8 cellular contexts compared by ENCODE assay signal in genomic region chr2:200860092-200860795, GRCh38. TPM values are rescaled to one million over a fixed set of nuclear protein-coding genes. Genes with fewer than 3 reads are reported as not detected.
DNase-seq lines count a peak whose midpoint lies in the region; ATAC-seq and TF ChIP-seq lines count a peak whose summit lies in the region.

No MANE protein-coding gene starts in this region.

- no peak for ATAC-seq in central memory CD8-positive, alpha-beta T cell (replicated peaks; ENCODE audit: extremely low read depth, poor library complexity, severe bottlenecking)

- intact Hi-C loops in activated naive CD4-positive, alpha-beta T cell treated with anti-CD3 and anti-CD28 coated beads for 36 hours (cut with micrococcal nuclease) = no loop called here

- DNase-seq in activated naive CD4-positive, alpha-beta T cell treated with anti-CD3 and anti-CD28 coated beads for 36 hours = peak; percentile 64
- DNase-seq in activated naive CD4-positive, alpha-beta T cell (lab: John Stamatoyannopoulos, UW) = no peak
- DNase-seq in central memory CD8-positive, alpha-beta T cell (ENCODE audit: low spot score in 2 of 2) = no peak
- DNase-seq in mesendoderm (peak; percentile 21), tibial nerve (ENCODE audit: low spot score in 2 of 2) (peak in 1 of 2 donors; percentile 57), DMS153 treated with DMSO at 0.1 percent for 48 hours (lab: John Stamatoyannopoulos, UW; ENCODE audit: unreplicated experiment) (no peak), SHP77 treated with DMSO at 0.1 percent for 48 hours (lab: John Stamatoyannopoulos, UW) (no peak), NCI-H69 (lab: John Stamatoyannopoulos, UW) (no peak)

- no peak overlapping the region for H3K18ac ChIP-seq in mesendoderm (ENCODE audit: low read length)

- H3K4me1 Mint-ChIP-seq in activated naive CD4-positive, alpha-beta T cell treated with anti-CD3 and anti-CD28 coated beads for 36 hours (ENCODE audit: low read depth) = peaks cover 56% of the 10 kb centered on the region
- peaks cover 76% of the 10 kb centered on the region for H3K4me1 Mint-ChIP-seq in central memory CD8-positive, alpha-beta T cell

- no peaks in the 10 kb centered on the region for H3K9me3 Mint-ChIP-seq in activated naive CD4-positive, alpha-beta T cell treated with anti-CD3 and anti-CD28 coated beads for 36 hours
- H3K9me3 Mint-ChIP-seq in central memory CD8-positive, alpha-beta T cell = no peaks in the 10 kb centered on the region

- peak overlapping the region; percentile 89 for H3K27ac Mint-ChIP-seq in activated naive CD4-positive, alpha-beta T cell treated with anti-CD3 and anti-CD28 coated beads for 36 hours
- peak overlapping the region; percentile 88 for H3K27ac Mint-ChIP-seq in central memory CD8-positive, alpha-beta T cell (ENCODE audit: low read depth)

- no peaks in the 10 kb centered on the region for H3K27me3 Mint-ChIP-seq in activated naive CD4-positive, alpha-beta T cell treated with anti-CD3 and anti-CD28 coated beads for 36 hours (ENCODE audit: low read depth)
- H3K27me3 Mint-ChIP-seq in central memory CD8-positive, alpha-beta T cell = no peaks in the 10 kb centered on the region

- H3K23ac ChIP-seq in mesendoderm (ENCODE audit: low read length) = no peak overlapping the region

- peak in 1 of 2 donors; percentile 24 for TF ChIP-seq POLR2A in tibial nerve (IDR thresholded peaks at IDR 0.05)

- CTCF ChIA-PET in activated naive CD4-positive, alpha-beta T cell treated with anti-CD3 and anti-CD28 coated beads for 36 hours (lab: Charles Lee) = interaction anchor here (1.2 kb wide), 1 partner anchor 156 kb away, joined by 3 read pairs; no protein-coding TSS in a partner anchor

- no peak overlapping the region for H3K9ac ChIP-seq in mesendoderm (ENCODE audit: low read length)

- H3K79me1 ChIP-seq in mesendoderm (ENCODE audit: low read length) = peaks cover 3% of the 10 kb centered on the region

- no peak overlapping the region for H2BK120ac ChIP-seq in mesendoderm (ENCODE audit: low read depth, low read length)

- no peaks in the 10 kb centered on the region for H3K27me3 ChIP-seq in mesendoderm (ENCODE audit: insufficient read depth, low read length, poor library complexity)
- H3K27me3 ChIP-seq in tibial nerve = no peaks in the 10 kb centered on the region

- H3K79me2 ChIP-seq in mesendoderm (ENCODE audit: control insufficient read depth, insufficient read depth, low read length) = peaks cover 33% of the 10 kb centered on the region

- no peak for TF ChIP-seq CTCF in tibial nerve (IDR thresholded peaks at IDR 0.05)

- no peak overlapping the region for H2BK15ac ChIP-seq in mesendoderm (replicated peaks; ENCODE audit: low read depth)

- H3K36me3 Mint-ChIP-seq in activated naive CD4-positive, alpha-beta T cell treated with anti-CD3 and anti-CD28 coated beads for 36 hours (ENCODE audit: low read depth) = peaks cover 77% of the 10 kb centered on the region
- peaks cover 93% of the 10 kb centered on the region for H3K36me3 Mint-ChIP-seq in central memory CD8-positive, alpha-beta T cell (ENCODE audit: insufficient read depth)

- no peak overlapping the region for H4K8ac ChIP-seq in mesendoderm (ENCODE audit: low read depth, low read length)

- no peak overlapping the region for H3K4me3 ChIP-seq in mesendoderm (ENCODE audit: low read length)
- peak overlapping the region in 3 of 4 donors; percentile 10 to 94 (median 20) for H3K4me3 ChIP-seq in tibial nerve

- H2BK5ac ChIP-seq in mesendoderm (ENCODE audit: low read length) = no peak overlapping the region

- no peak overlapping the region for H2AK5ac ChIP-seq in mesendoderm (ENCODE audit: low read length)

- peak in 1 of 2 donors; percentile 63 for TF ChIP-seq EP300 in tibial nerve (IDR thresholded peaks at IDR 0.05)

- H4K5ac ChIP-seq in mesendoderm (ENCODE audit: low read length) = no peak overlapping the region

- no peak overlapping the region for H3K27ac ChIP-seq in mesendoderm (ENCODE audit: low read depth, low read length)
- H3K27ac ChIP-seq in tibial nerve = peak overlapping the region; percentile 35 to 100 (median 77)

- H3K56ac ChIP-seq in mesendoderm (ENCODE audit: low read length) = no peak overlapping the region

- no peaks in the 10 kb centered on the region for H3K9me3 ChIP-seq in tibial nerve

- peak overlapping the region; percentile 98 for H3K4me3 Mint-ChIP-seq in activated naive CD4-positive, alpha-beta T cell treated with anti-CD3 and anti-CD28 coated beads for 36 hours
- peak overlapping the region; percentile 89 for H3K4me3 Mint-ChIP-seq in central memory CD8-positive, alpha-beta T cell

- no peak overlapping the region for H3K4ac ChIP-seq in mesendoderm (ENCODE audit: low read depth, low read length)

- H3K4me1 ChIP-seq in mesendoderm (ENCODE audit: control insufficient read depth, low read depth, low read length) (peaks cover 2% of the 10 kb centered on the region), tibial nerve (peaks cover 0 to 69% (median 26%) of the 10 kb centered on the region in 4 donors)

- H3K36me3 ChIP-seq in mesendoderm (ENCODE audit: control insufficient read depth, insufficient read depth, low read length) (no peaks in the 10 kb centered on the region), tibial nerve (peaks cover 4 to 44% (median 28%) of the 10 kb centered on the region in 3 donors)

- H3K4me2 ChIP-seq in mesendoderm (ENCODE audit: low read length) = no peak overlapping the region

- WGBS in mesendoderm (ENCODE audit: extremely low coverage, insufficient coverage, low lambda C conversion rate) = no CpG with 5 or more reads among the region's 12 CpGs
- WGBS in tibial nerve, 2 donors = 15 to 22% methylated on average over 12 of the region's 12 CpGs

RNA-seq across cellular contexts. Expression of gene CLK1, which starts 4.2 kb away (rescaled TPM):
- 100 to 1,000 TPM; 174 to 196 TPM for total RNA-seq in activated naive CD4-positive, alpha-beta T cell treated with anti-CD3 and anti-CD28 coated beads for 36 hours
- 33.3 TPM for polyA plus RNA-seq in mesendoderm (2013, experiment 1 of 2)
- polyA plus RNA-seq in mesendoderm (2013, experiment 2 of 2) = 34.0 TPM
- total RNA-seq in tibial nerve = 100 to 1,000 TPM; 141 to 336 (median 261) TPM

RNA-seq across cellular contexts. Expression of gene PPIL3, which starts 28.6 kb away (rescaled TPM):
- 10 to 100 TPM; 81.3 to 82.2 TPM for total RNA-seq in activated naive CD4-positive, alpha-beta T cell treated with anti-CD3 and anti-CD28 coated beads for 36 hours
- polyA plus RNA-seq in mesendoderm (2013, experiment 1 of 2) = 36.8 TPM
- polyA plus RNA-seq in mesendoderm (2013, experiment 2 of 2) = 37.2 TPM
- 100 to 1,000 TPM in 1 of 4 donors, 10 to 100 TPM in 3; 24.6 to 119 (median 30.3) TPM for total RNA-seq in tibial nerve

RNA-seq across cellular contexts. Expression of gene NIF3L1, which starts 28.9 kb away (rescaled TPM):
- 10 to 100 TPM; 31.6 to 33.3 TPM for total RNA-seq in activated naive CD4-positive, alpha-beta T cell treated with anti-CD3 and anti-CD28 coated beads for 36 hours
- 56.4 TPM for polyA plus RNA-seq in mesendoderm (2013, experiment 1 of 2)
- polyA plus RNA-seq in mesendoderm (2013, experiment 2 of 2) = 57.4 TPM
- total RNA-seq in tibial nerve = 10 to 100 TPM; 17.5 to 38.5 (median 21.5) TPM

RNA-seq across cellular contexts. Expression of gene BZW1, which starts 48.5 kb away (rescaled TPM):
- total RNA-seq in activated naive CD4-positive, alpha-beta T cell treated with anti-CD3 and anti-CD28 coated beads for 36 hours = 100 to 1,000 TPM; 423 to 442 TPM
- 242 TPM for polyA plus RNA-seq in mesendoderm (2013, experiment 1 of 2)
- polyA plus RNA-seq in mesendoderm (2013, experiment 2 of 2) = 238 TPM
- 100 to 1,000 TPM; 179 to 285 (median 244) TPM for total RNA-seq in tibial nerve

Comparison
In these comparisons a context has a peak if more than half of its experiments do, and no peak if none do; other contexts are left out.
1. DNase-seq: peak in activated naive CD4-positive, alpha-beta T cell treated with anti-CD3 and anti-CD28 coated beads for 36 hours (single experiment) and mesendoderm (single experiment); none in activated naive CD4-positive, alpha-beta T cell (0 of 4), central memory CD8-positive, alpha-beta T cell (0 of 2), DMS153 treated with DMSO at 0.1 percent for 48 hours (single experiment), SHP77 treated with DMSO at 0.1 percent for 48 hours (single experiment) and NCI-H69 (single experiment).